8 cellular contexts compared by ENCODE assay signal in the genomic region with DNA sequence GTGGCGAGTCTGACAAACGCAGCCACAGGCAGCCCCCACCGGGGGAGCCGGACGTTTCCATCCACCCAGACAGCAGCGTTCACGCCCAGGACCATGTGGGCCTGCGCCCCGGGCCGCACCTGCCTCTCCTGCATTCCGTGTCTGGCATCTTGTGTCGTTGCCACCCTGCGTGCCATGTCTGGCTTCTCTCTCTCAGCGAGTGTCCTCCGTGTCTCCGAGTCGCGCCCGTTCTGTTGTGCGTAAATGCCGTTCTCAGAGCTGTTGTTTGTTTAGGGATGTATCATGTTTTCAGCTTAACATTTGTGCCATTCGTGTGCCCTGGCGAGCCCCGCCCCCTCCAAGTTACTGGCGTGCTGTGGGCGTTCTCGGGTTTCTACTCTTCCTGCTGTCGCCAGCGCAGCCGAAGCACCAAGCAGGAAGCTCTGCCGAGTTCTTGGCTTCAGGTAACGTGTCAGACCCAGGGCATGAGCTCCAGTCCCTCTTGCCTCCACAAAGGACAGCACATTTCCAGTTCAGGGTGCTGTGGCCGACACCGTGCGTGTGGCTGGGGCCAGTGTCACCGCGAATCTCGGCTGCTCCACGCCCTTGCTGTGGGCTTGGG. TPM values are rescaled to one million over a fixed set of nuclear protein-coding genes. Genes with fewer than 3 reads are reported as not detected.
DNase-seq lines count a peak whose midpoint lies in the region; ATAC-seq and TF ChIP-seq lines count a peak whose summit lies in the region.
"Had no signal": no experiment of that assay in that cellular context is flagged by ENCODE, and none has a peak within 500 bp of the region (broad histone marks: within the 10 kb centered on the region; RNA-seq: fewer than 3 reads in every experiment).

No MANE protein-coding gene starts in this region.

- no peak for TF ChIP-seq POLR2A in gastrocnemius medialis (IDR thresholded peaks at IDR 0.05)

- H3K27me3 Mint-ChIP-seq in GM23338 (ENCODE audit: insufficient read depth, low read depth, poor library complexity) = peaks cover 28% of the 10 kb centered on the region
- H3K27me3 Mint-ChIP-seq in activated T-helper 1 cell treated with anti-CD3 and anti-CD28 coated beads, Interleukin-12 subunit alpha, Interleukin-12 subunit beta, Interleukin-2, Interleukin-4 antibody, amounts not matched to agents 30 ng/mL and 10 ng/mL and 1 ng/mL, durations not matched to agents 14 hours and 24 hours and 36 hours (ENCODE audit: insufficient read depth) = peaks cover 10% of the 10 kb centered on the region

- TF ChIP-seq CTCF in GM23338 (conservative IDR thresholded peaks at IDR 0.05; ENCODE audit: low read depth in 2 of 2) (no peak), gastrocnemius medialis (IDR thresholded peaks at IDR 0.05 in 4 of 5, conservative IDR thresholded peaks at IDR 0.05 in 1 of 5) (no peak), GM13977 (IDR thresholded peaks at IDR 0.05; ENCODE audit: extremely low read depth, insufficient read depth, missing control alignments) (no peak)

- intact Hi-C loops in activated T-helper 1 cell treated with anti-CD3 and anti-CD28 coated beads, Interleukin-12 subunit alpha, Interleukin-12 subunit beta, Interleukin-2, Interleukin-4 antibody, amounts not matched to agents 30 ng/mL and 10 ng/mL and 1 ng/mL, durations not matched to agents 14 hours and 24 hours and 36 hours (cut with micrococcal nuclease) = loop anchor here (1.0 kb wide), 1 partner anchor 8 kb away; no protein-coding TSS in a partner anchor
- intact Hi-C loops in gastrocnemius medialis (cut with DNase I; ENCODE audit: low total_unique reads) = loop anchor here (1.0 kb wide), 1 partner anchor 10 kb away; no protein-coding TSS in a partner anchor

- H3K4me1 ChIP-seq in GM23338 (ENCODE audit: insufficient read depth) = no peaks in the 10 kb centered on the region
- peaks cover 5 to 7% of the 10 kb centered on the region in 2 donors for H3K4me1 ChIP-seq in gastrocnemius medialis

- DNase-seq in GM23338 (ENCODE audit: low spot score) (peak; percentile 44), NCI-H2171 (lab: John Stamatoyannopoulos, UW) (peak; percentile 69), gastrocnemius medialis (no peak), GM13977 (ENCODE audit: low spot score) (no peak), activated gamma-delta T cell treated with Interleukin-2 at 50 U/mL for 16 hours (no peak)
- no peak for DNase-seq in activated T-helper 1 cell treated with anti-CD3 and anti-CD28 coated beads, Interleukin-12 subunit alpha, Interleukin-12 subunit beta, Interleukin-2, Interleukin-4 antibody, amounts not matched to agents 30 ng/mL and 10 ng/mL and 1 ng/mL, durations not matched to agents 14 hours and 24 hours and 36 hours (ENCODE audit: low spot score)
- DNase-seq: activated CD8-positive, alpha-beta memory T cell treated with anti-CD3 and anti-CD28 coated beads, Interleukin-2, amount 50 U/mL, for 4 hours had no signal

- no peak overlapping the region for H2AFZ ChIP-seq in GM23338

- H3K9me2 ChIP-seq in GM23338 (ENCODE audit: insufficient read depth) = no peaks in the 10 kb centered on the region

- in situ Hi-C loops in gastrocnemius medialis (cut with MboI; ENCODE audit: low sequenced_read_pairs in 4 of 4) (no loop called here), GM13977 (cut with MboI; ENCODE audit: low pct_unique_long_range_greater_than_20kb, low sequenced_read_pairs, unreplicated experiment) (no loop called here)

- H3K36me3 Mint-ChIP-seq in GM23338 (ENCODE audit: low read depth) = no peaks in the 10 kb centered on the region
- no peaks in the 10 kb centered on the region for H3K36me3 Mint-ChIP-seq in activated T-helper 1 cell treated with anti-CD3 and anti-CD28 coated beads, Interleukin-12 subunit alpha, Interleukin-12 subunit beta, Interleukin-2, Interleukin-4 antibody, amounts not matched to agents 30 ng/mL and 10 ng/mL and 1 ng/mL, durations not matched to agents 14 hours and 24 hours and 36 hours (ENCODE audit: low read depth)

- H3K9me3 Mint-ChIP-seq in GM23338 = peaks cover 4% of the 10 kb centered on the region; the same call in 2 of the 3 replicates
- no peaks in the 10 kb centered on the region for H3K9me3 Mint-ChIP-seq in activated T-helper 1 cell treated with anti-CD3 and anti-CD28 coated beads, Interleukin-12 subunit alpha, Interleukin-12 subunit beta, Interleukin-2, Interleukin-4 antibody, amounts not matched to agents 30 ng/mL and 10 ng/mL and 1 ng/mL, durations not matched to agents 14 hours and 24 hours and 36 hours

- H3K4me3 ChIP-seq in GM23338 (no peak overlapping the region), gastrocnemius medialis (peak overlapping the region in 3 of 4 donors; percentile 12 to 27 (median 24))

- H3K4me3 Mint-ChIP-seq in GM23338 = no peak overlapping the region
- H3K4me3 Mint-ChIP-seq in activated T-helper 1 cell treated with anti-CD3 and anti-CD28 coated beads, Interleukin-12 subunit alpha, Interleukin-12 subunit beta, Interleukin-2, Interleukin-4 antibody, amounts not matched to agents 30 ng/mL and 10 ng/mL and 1 ng/mL, durations not matched to agents 14 hours and 24 hours and 36 hours = peak overlapping the region; percentile 75

- no peaks in the 10 kb centered on the region for H3K36me3 ChIP-seq in GM23338 (ENCODE audit: insufficient read depth)
- no peaks in the 10 kb centered on the region for H3K36me3 ChIP-seq in gastrocnemius medialis

- peaks cover 6% of the 10 kb centered on the region; the same call in 2 of the 3 replicates for H3K4me1 Mint-ChIP-seq in GM23338
- peaks cover 12% of the 10 kb centered on the region for H3K4me1 Mint-ChIP-seq in activated T-helper 1 cell treated with anti-CD3 and anti-CD28 coated beads, Interleukin-12 subunit alpha, Interleukin-12 subunit beta, Interleukin-2, Interleukin-4 antibody, amounts not matched to agents 30 ng/mL and 10 ng/mL and 1 ng/mL, durations not matched to agents 14 hours and 24 hours and 36 hours (ENCODE audit: low read depth)

- no peaks in the 10 kb centered on the region for H3K79me2 ChIP-seq in GM23338 (replicated peaks; ENCODE audit: insufficient read depth)

- H3K9me3 ChIP-seq in gastrocnemius medialis = no peaks in the 10 kb centered on the region

- ATAC-seq in GM23338 (peak; percentile 24), gastrocnemius medialis (peak; percentile 33 to 52), GM18498 (IDR thresholded peaks at IDR 0.05; ENCODE audit: unreplicated experiment) (no peak)

- H4K20me1 ChIP-seq in GM23338 (replicated peaks; ENCODE audit: insufficient read depth) = no peaks in the 10 kb centered on the region; the same call in 1 of the 2 replicates

- H3F3A ChIP-seq in GM23338 (replicated peaks; ENCODE audit: low read depth) = no peaks in the 10 kb centered on the region

- no peak overlapping the region for H3K27ac Mint-ChIP-seq in GM23338
- H3K27ac Mint-ChIP-seq in activated T-helper 1 cell treated with anti-CD3 and anti-CD28 coated beads, Interleukin-12 subunit alpha, Interleukin-12 subunit beta, Interleukin-2, Interleukin-4 antibody, amounts not matched to agents 30 ng/mL and 10 ng/mL and 1 ng/mL, durations not matched to agents 14 hours and 24 hours and 36 hours = peak overlapping the region; percentile 70

- no peak overlapping the region for H3K4me2 ChIP-seq in GM23338

- no peak overlapping the region for H3K27ac ChIP-seq in GM23338 (ENCODE audit: low read depth)
- H3K27ac ChIP-seq in gastrocnemius medialis = peak overlapping the region in 2 of 4 donors; percentile 23 to 72

- peaks cover 12% of the 10 kb centered on the region; the same call in 1 of the 2 replicates for H3K27me3 ChIP-seq in GM23338 (ENCODE audit: insufficient read depth)
- H3K27me3 ChIP-seq in gastrocnemius medialis = peaks cover 15 to 24% (median 22%) of the 10 kb centered on the region in 3 donors

TF ChIP-seq in GM23338, 12 proteins besides CTCF, POLR2A, EP300 and RAD21 (continues in another document):
- TF ChIP-seq JUNB (IDR thresholded peaks at IDR 0.05; ENCODE audit: unreplicated experiment) = no peak
- no peak for TF ChIP-seq EZH2 (IDR thresholded peaks at IDR 0.05; ENCODE audit: low read depth, unreplicated experiment)
- no peak for TF ChIP-seq ZNF331 (CRISPR knock-in tag; IDR thresholded peaks at IDR 0.05; ENCODE audit: low read depth)

RNA-seq across cellular contexts. Expression of gene NOC4L, which starts 34.6 kb away (rescaled TPM):
- total RNA-seq in GM23338 (2014; rRNA removed; shearing (Covaris generic)) = 32.7 and 42.4 TPM in 2 replicates
- polyA plus RNA-seq in GM23338 (2016; fragmentation: Nextera tagmentation; extraction: Ambion mirVana) = 54.7 and 58.5 TPM in 2 replicates
- 49.5 and 51.3 TPM in 2 replicates for total RNA-seq in activated T-helper 1 cell treated with anti-CD3 and anti-CD28 coated beads, Interleukin-12 subunit alpha, Interleukin-12 subunit beta, Interleukin-2, Interleukin-4 antibody, amounts not matched to agents 30 ng/mL and 10 ng/mL and 1 ng/mL, durations not matched to agents 14 hours and 24 hours and 36 hours
- total RNA-seq in gastrocnemius medialis = 10 to 100 TPM; 11.1 to 24.0 (median 21.2) TPM

RNA-seq across cellular contexts. Expression of gene DDX51, which starts 34.8 kb away (rescaled TPM):
- total RNA-seq in GM23338 (2014; rRNA removed; shearing (Covaris generic)) = 18.3 and 19.3 TPM in 2 replicates
- 12.4 and 13.0 TPM in 2 replicates for polyA plus RNA-seq in GM23338 (2016; fragmentation: Nextera tagmentation; extraction: Ambion mirVana)
- 48.8 and 55.0 TPM in 2 replicates for total RNA-seq in activated T-helper 1 cell treated with anti-CD3 and anti-CD28 coated beads, Interleukin-12 subunit alpha, Interleukin-12 subunit beta, Interleukin-2, Interleukin-4 antibody, amounts not matched to agents 30 ng/mL and 10 ng/mL and 1 ng/mL, durations not matched to agents 14 hours and 24 hours and 36 hours
- 1 to 10 TPM; 5.8 to 7.8 (median 6.5) TPM for total RNA-seq in gastrocnemius medialis

Comparison
In these comparisons a context has a peak if more than half of its experiments do, and no peak if none do; other contexts are left out.
1. DNase-seq: peak in GM23338 (single experiment) and NCI-H2171 (single experiment); none in activated T-helper 1 cell treated with anti-CD3 and anti-CD28 coated beads, Interleukin-12 subunit alpha, Interleukin-12 subunit beta, Interleukin-2, Interleukin-4 antibody, amounts not matched to agents 30 ng/mL and 10 ng/mL and 1 ng/mL, durations not matched to agents 14 hours and 24 hours and 36 hours (single experiment), gastrocnemius medialis (0 of 2), GM13977 (single experiment) and activated gamma-delta T cell treated with Interleukin-2 at 50 U/mL for 16 hours (single experiment).